9 cellular contexts compared by ENCODE assay signal in the genomic region with DNA sequence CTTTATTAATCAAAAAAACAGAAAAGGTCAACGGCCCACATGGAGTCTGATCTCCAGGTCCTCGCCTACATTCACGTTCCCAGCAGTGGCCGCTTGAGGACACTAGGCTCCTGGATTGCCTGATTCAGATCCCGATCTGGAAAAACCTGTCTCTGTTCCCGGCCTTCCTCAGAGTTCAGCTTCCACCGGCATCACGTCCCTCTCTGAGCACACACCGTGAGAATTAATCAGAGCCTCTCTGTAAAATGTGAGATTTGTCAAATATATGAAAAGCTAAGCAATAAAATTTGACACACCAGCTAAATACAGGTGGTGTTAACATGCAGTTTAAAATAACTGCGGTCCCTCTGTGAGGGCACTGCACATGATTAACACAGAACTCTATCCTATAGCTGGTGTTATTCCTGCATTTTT.
A peak's percentile ranks its signal among the peaks of the same experiment; 100 is the strongest.
DNase-seq lines count a peak whose midpoint lies in the region; ATAC-seq, FAIRE-seq and TF ChIP-seq lines count a peak whose summit lies in the region.
"Had no signal": no experiment of that assay in that cellular context is flagged by ENCODE, and none has a peak within 500 bp of the region (broad histone marks: within the 10 kb centered on the region; RNA-seq: fewer than 3 reads in every experiment).

No MANE protein-coding gene starts in this region.

- H3K4me3 ChIP-seq in brain microvascular endothelial cell (ENCODE audit: low read depth, low read length), result no peak overlapping the region
- H3K4me3 ChIP-seq in thoracic aorta, result peak overlapping the region; percentile 51

- H3K27me3 ChIP-seq in brain microvascular endothelial cell (replicated peaks) (no peaks in the 10 kb centered on the region), thoracic aorta (replicated peaks; ENCODE audit: insufficient read depth) (no peaks in the 10 kb centered on the region)

- TF ChIP-seq CTCF in brain microvascular endothelial cell (IDR thresholded peaks at IDR 0.05; ENCODE audit: low read depth, low read length, missing control alignments) (peak; percentile 77), thoracic aorta (IDR thresholded peaks at IDR 0.05) (peak; percentile 76), D721Med (IDR thresholded peaks at IDR 0.05; ENCODE audit: insufficient read depth, missing control alignments) (no peak)

- H3K27ac ChIP-seq in brain microvascular endothelial cell, result peak overlapping the region; percentile 24
- H3K27ac ChIP-seq in thoracic aorta, result peak overlapping the region; percentile 91 to 92

- in situ Hi-C loops in brain microvascular endothelial cell (cut with HindIII; ENCODE audit: low pct_ligation_motif_present, low sequenced_read_pairs), result loop anchor here (25.0 kb wide), 1 partner anchor 242 kb away; no protein-coding TSS in a partner anchor

- no peaks in the 10 kb centered on the region for H3K9me3 ChIP-seq in thoracic aorta

- ATAC-seq in thoracic aorta (ENCODE audit: insufficient number of reproducible peaks, low FRiP score, low read depth), result peak; percentile 32

- DNase-seq in HT1080 (ENCODE audit: low read depth) (peak; percentile 81), brain microvascular endothelial cell (peak; percentile 44), thoracic aorta (ENCODE audit: low spot score) (peak; percentile 52), GM19239 (ENCODE audit: insufficient read length, low spot score) (no peak), NCI-H345 treated with DMSO at 0.1 percent for 48 hours (lab: John Stamatoyannopoulos, UW; ENCODE audit: unreplicated experiment) (no peak), D721Med (ENCODE audit: insufficient read length, low spot score) (no peak)
- no peak for DNase-seq in activated naive CD4-positive, alpha-beta T cell treated with anti-CD3 and anti-CD28 coated beads, Interleukin-2, amount 50 U/mL, for 16 hours
- DNase-seq: cortex of kidney had no signal

- peaks cover 23 to 52% of the 10 kb centered on the region in 2 donors for H3K4me1 ChIP-seq in thoracic aorta (ENCODE audit: control insufficient read depth in 1 of 2, low read depth in 2 of 2)

- FAIRE-seq in islet of Langerhans (lab: Jason Lieb, UNC) (peak; percentile 92), GM19239 (lab: Jason Lieb, UNC) (no peak), D721Med (lab: Jason Lieb, UNC) (no peak)

- H3K36me3 ChIP-seq in brain microvascular endothelial cell (replicated peaks) (no peaks in the 10 kb centered on the region), thoracic aorta (no peaks in the 10 kb centered on the region)

Comparison
In these comparisons a context has a peak if more than half of its experiments do, and no peak if none do; other contexts are left out.
1. DNase-seq: peak in HT1080 (single experiment), brain microvascular endothelial cell (single experiment) and thoracic aorta (single experiment); none in GM19239 (single experiment), NCI-H345 treated with DMSO at 0.1 percent for 48 hours (single experiment), activated naive CD4-positive, alpha-beta T cell treated with anti-CD3 and anti-CD28 coated beads, Interleukin-2, amount 50 U/mL, for 16 hours (single experiment) and D721Med (single experiment).